ENCODE assay signal across 8 cellular contexts in the genomic region with DNA sequence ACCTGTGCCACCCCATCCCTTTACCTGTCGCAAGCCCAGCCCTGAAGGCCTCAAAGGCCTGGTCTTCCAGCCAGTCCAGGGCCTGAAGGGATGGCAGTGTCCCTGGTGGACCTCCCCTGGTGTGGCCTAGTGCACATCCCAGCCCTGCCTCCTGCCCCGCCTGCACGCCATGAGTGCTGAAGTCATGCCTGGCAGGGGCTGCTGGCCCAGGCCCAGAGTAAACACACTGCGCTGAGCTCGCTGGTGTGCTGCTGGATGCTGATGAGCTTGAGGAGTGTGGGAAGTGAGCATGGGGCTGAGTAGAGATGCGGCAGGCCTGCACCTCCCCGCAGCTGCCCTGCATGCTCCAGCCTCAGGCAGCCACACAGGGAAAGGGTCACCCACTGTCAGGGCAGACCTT. TPM values are rescaled to one million over a fixed set of nuclear protein-coding genes. Genes with fewer than 3 reads are reported as not detected.
DNase-seq lines count a peak whose midpoint lies in the region; ATAC-seq, FAIRE-seq and TF ChIP-seq lines count a peak whose summit lies in the region.

No MANE protein-coding gene starts in this region.

- no peaks in the 10 kb centered on the region for H3K36me3 ChIP-seq in astrocyte (ENCODE audit: insufficient read depth, low read length)
- no peaks in the 10 kb centered on the region for H3K36me3 ChIP-seq in kidney (ENCODE audit: control insufficient read depth in 1 of 2, insufficient read depth in 2 of 2, low read length in 2 of 2)
- peaks cover 0 to 3% of the 10 kb centered on the region in 2 donors for H3K36me3 ChIP-seq in thyroid gland

- no peak for TF ChIP-seq POLR2A in thyroid gland (IDR thresholded peaks at IDR 0.05)

- no peaks in the 10 kb centered on the region for H3K9me3 ChIP-seq in astrocyte (ENCODE audit: insufficient read depth, low read depth, low read length)
- H3K9me3 ChIP-seq in kidney (ENCODE audit: control insufficient read depth in 1 of 2, low read length in 2 of 2) = no peaks in the 10 kb centered on the region
- no peaks in the 10 kb centered on the region for H3K9me3 ChIP-seq in thyroid gland

- no peak for ATAC-seq in effector memory CD8-positive, alpha-beta T cell (replicated peaks)

- FAIRE-seq in astrocyte (lab: Jason Lieb, UNC) (no peak), kidney (lab: Jason Lieb, UNC) (no peak)

- no peaks in the 10 kb centered on the region for H3K27me3 ChIP-seq in astrocyte (ENCODE audit: insufficient read depth, low read length)
- no peaks in the 10 kb centered on the region for H3K27me3 ChIP-seq in thyroid gland

- H3K4me3 ChIP-seq in astrocyte (ENCODE audit: insufficient read depth, low read depth, low read length) = no peak overlapping the region
- H3K4me3 ChIP-seq in kidney (ENCODE audit: low read length in 2 of 2) = no peak overlapping the region
- no peak overlapping the region for H3K4me3 ChIP-seq in thyroid gland (replicated peaks in 1 of 3)

- no peak overlapping the region for H3K4me3 Mint-ChIP-seq in astrocyte (ENCODE audit: unreplicated experiment)
- H3K4me3 Mint-ChIP-seq in activated CD4-positive, alpha-beta memory T cell treated with anti-CD3 and anti-CD28 coated beads for 36 hours = no peak overlapping the region
- no peak overlapping the region for H3K4me3 Mint-ChIP-seq in effector memory CD8-positive, alpha-beta T cell

- H4K20me1 ChIP-seq in astrocyte (ENCODE audit: insufficient read depth, low read length) = no peaks in the 10 kb centered on the region

- peaks cover 12% of the 10 kb centered on the region for H3K4me1 Mint-ChIP-seq in astrocyte (ENCODE audit: low read depth, unreplicated experiment)
- no peaks in the 10 kb centered on the region for H3K4me1 Mint-ChIP-seq in activated CD4-positive, alpha-beta memory T cell treated with anti-CD3 and anti-CD28 coated beads for 36 hours (ENCODE audit: low read depth)
- peaks cover under 1% of the 10 kb centered on the region in 2 donors for H3K4me1 Mint-ChIP-seq in effector memory CD8-positive, alpha-beta T cell (ENCODE audit: low read depth in 2 of 2)

- H3K9ac ChIP-seq in astrocyte (ENCODE audit: low read length) (no peak overlapping the region), kidney (ENCODE audit: low read length in 2 of 2) (no peak overlapping the region)

- peak; percentile 89 for DNase-seq in LHCN-M2 (ENCODE audit: low read depth)
- DNase-seq in astrocyte (ENCODE audit: low read depth) = peak; percentile 92
- DNase-seq in kidney = peak; percentile 94
- peak; percentile 86 to 94 for DNase-seq in thyroid gland
- no peak for DNase-seq in activated CD4-positive, alpha-beta memory T cell treated with anti-CD3 and anti-CD28 coated beads for 36 hours
- DNase-seq in SIG-M5 (lab: John Stamatoyannopoulos, UW) = no peak
- DNase-seq in effector memory CD8-positive, alpha-beta T cell = no peak
- DNase-seq in NCI-H524 treated with DMSO at 0.1 percent for 48 hours (lab: John Stamatoyannopoulos, UW) = no peak

- WGBS in thyroid gland, 2 donors = 35 to 52% methylated on average over 3 to 7 of the region's 7 CpGs

- intact Hi-C loops in kidney (cut with DNase I) (no loop called here), thyroid gland (cut with DNase I) (no loop called here)
- intact Hi-C loops in activated CD4-positive, alpha-beta memory T cell treated with anti-CD3 and anti-CD28 coated beads for 36 hours (cut with micrococcal nuclease) = no loop called here

- H3K79me2 ChIP-seq in astrocyte (ENCODE audit: insufficient read depth, low read length) = no peaks in the 10 kb centered on the region

- peak overlapping the region; percentile 5 for H3K4me2 ChIP-seq in astrocyte (ENCODE audit: low read length)

- H3K36me3 Mint-ChIP-seq in astrocyte (ENCODE audit: low read depth, unreplicated experiment) = peaks cover 17% of the 10 kb centered on the region
- no peaks in the 10 kb centered on the region for H3K36me3 Mint-ChIP-seq in activated CD4-positive, alpha-beta memory T cell treated with anti-CD3 and anti-CD28 coated beads for 36 hours
- H3K36me3 Mint-ChIP-seq in effector memory CD8-positive, alpha-beta T cell (ENCODE audit: insufficient read depth) = no peaks in the 10 kb centered on the region

- H3K27me3 Mint-ChIP-seq in astrocyte (ENCODE audit: low read depth, unreplicated experiment) = peaks cover 15% of the 10 kb centered on the region
- no peaks in the 10 kb centered on the region for H3K27me3 Mint-ChIP-seq in activated CD4-positive, alpha-beta memory T cell treated with anti-CD3 and anti-CD28 coated beads for 36 hours
- peaks cover 0 to 12% of the 10 kb centered on the region in 2 donors for H3K27me3 Mint-ChIP-seq in effector memory CD8-positive, alpha-beta T cell

- TF ChIP-seq CTCF in astrocyte (IDR thresholded peaks at IDR 0.05; ENCODE audit: insufficient read depth, low read depth, low read length) (no peak), kidney (IDR thresholded peaks at IDR 0.05; ENCODE audit: borderline replicate concordance, extremely low read depth, insufficient read depth) (no peak), thyroid gland (IDR thresholded peaks at IDR 0.05) (no peak)

- H3K4me1 ChIP-seq in astrocyte (ENCODE audit: insufficient read depth, low read length) (peaks cover 11% of the 10 kb centered on the region), kidney (ENCODE audit: control insufficient read depth in 1 of 2, insufficient read depth in 1 of 2, low read depth in 1 of 2, low read length in 2 of 2) (peaks cover 4 to 5% of the 10 kb centered on the region in 2 donors), thyroid gland (peaks cover 10 to 11% of the 10 kb centered on the region in 2 donors)

- H2AFZ ChIP-seq in astrocyte (ENCODE audit: low read depth, low read length) = no peak overlapping the region

- H3K27ac Mint-ChIP-seq in astrocyte (ENCODE audit: unreplicated experiment) = peak overlapping the region; percentile 47
- H3K27ac Mint-ChIP-seq in activated CD4-positive, alpha-beta memory T cell treated with anti-CD3 and anti-CD28 coated beads for 36 hours = no peak overlapping the region
- peak overlapping the region in 1 of 2 donors; percentile 23 for H3K27ac Mint-ChIP-seq in effector memory CD8-positive, alpha-beta T cell

- CTCF ChIA-PET in activated CD4-positive, alpha-beta memory T cell treated with anti-CD3 and anti-CD28 coated beads for 36 hours (lab: Charles Lee) = no interaction called here

- peaks cover 2% of the 10 kb centered on the region for H3K9me3 Mint-ChIP-seq in astrocyte (ENCODE audit: unreplicated experiment)
- no peaks in the 10 kb centered on the region for H3K9me3 Mint-ChIP-seq in activated CD4-positive, alpha-beta memory T cell treated with anti-CD3 and anti-CD28 coated beads for 36 hours
- H3K9me3 Mint-ChIP-seq in effector memory CD8-positive, alpha-beta T cell = no peaks in the 10 kb centered on the region

- POLR2A ChIA-PET in activated CD4-positive, alpha-beta memory T cell treated with anti-CD3 and anti-CD28 coated beads for 36 hours (lab: Charles Lee) = no interaction called here

- peak overlapping the region; percentile 32 for H3K27ac ChIP-seq in astrocyte (ENCODE audit: low read depth, low read length)
- H3K27ac ChIP-seq in kidney (ENCODE audit: low read depth in 2 of 2, low read length in 2 of 2) = no peak overlapping the region
- H3K27ac ChIP-seq in thyroid gland = no peak overlapping the region

RNA-seq across cellular contexts. Expression of gene HTRA1, which starts 43.2 kb away (rescaled TPM):
- total RNA-seq in LHCN-M2 (2014; rRNA removed) = 1,894 and 1,897 TPM in 2 replicates
- polyA plus RNA-seq in LHCN-M2 (2012) = 484 TPM
- total RNA-seq in astrocyte = 34.9 and 89.8 TPM in 2 replicates
- total RNA-seq in kidney = 86.0 TPM
- 345 TPM for polyA plus RNA-seq in kidney (ENCODE audit: insufficient read depth, low read depth, low replicate concordance)
- 10 to 100 TPM; 37.1 to 99.4 (median 68.2) TPM for total RNA-seq in thyroid gland
- total RNA-seq in activated CD4-positive, alpha-beta memory T cell treated with anti-CD3 and anti-CD28 coated beads for 36 hours = not detected

RNA-seq across cellular contexts. Expression of gene ARMS2, which starts 50.1 kb away (rescaled TPM):
- total RNA-seq in LHCN-M2 (2014; rRNA removed) (not detected in 2 replicates), astrocyte (not detected in 2 replicates), kidney (not detected), thyroid gland (not detected)
- 0.10 TPM for polyA plus RNA-seq in LHCN-M2 (2012)
- polyA plus RNA-seq in kidney (ENCODE audit: insufficient read depth, low read depth, low replicate concordance) = not detected
- total RNA-seq in activated CD4-positive, alpha-beta memory T cell treated with anti-CD3 and anti-CD28 coated beads for 36 hours = not detected

RNA-seq across cellular contexts. Expression of gene DMBT1, which starts 56.0 kb away (rescaled TPM):
- total RNA-seq in LHCN-M2 (2014; rRNA removed) (18.4 and 21.9 TPM in 2 replicates), astrocyte (not detected in 2 replicates), kidney (0.06 TPM), thyroid gland (under 1 TPM in 2 of 4 donors, not detected in 2; 0.10 to 0.13 TPM)
- 2.6 TPM for polyA plus RNA-seq in LHCN-M2 (2012)
- polyA plus RNA-seq in kidney (ENCODE audit: insufficient read depth, low read depth, low replicate concordance) = not detected
- total RNA-seq in activated CD4-positive, alpha-beta memory T cell treated with anti-CD3 and anti-CD28 coated beads for 36 hours = not detected

Comparison
In these comparisons a context has a peak if more than half of its experiments do, and no peak if none do; other contexts are left out.
1. DNase-seq: peak in LHCN-M2 (single experiment), astrocyte (single experiment), kidney (single experiment) and thyroid gland (2 of 2); none in activated CD4-positive, alpha-beta memory T cell treated with anti-CD3 and anti-CD28 coated beads for 36 hours (single experiment), SIG-M5 (single experiment), effector memory CD8-positive, alpha-beta T cell (0 of 3) and NCI-H524 treated with DMSO at 0.1 percent for 48 hours (single experiment).
2. RNA of gene HTRA1, which starts 43.2 kb away (total RNA-seq): 1,894 to 1,897 TPM in LHCN-M2, 86.0 TPM in kidney (single experiment), 37.1 to 99.4 TPM in thyroid gland and 34.9 to 89.8 TPM in astrocyte; not detected in activated CD4-positive, alpha-beta memory T cell treated with anti-CD3 and anti-CD28 coated beads for 36 hours; every median in the first group is over 10 times any median in the second.
3. RNA of gene DMBT1, which starts 56.0 kb away (total RNA-seq): 18.4 to 21.9 TPM in LHCN-M2; 0.10 to 0.13 TPM in thyroid gland, 0.06 TPM in kidney (single experiment), not detected in astrocyte and not detected in activated CD4-positive, alpha-beta memory T cell treated with anti-CD3 and anti-CD28 coated beads for 36 hours; every median in the first group is over 10 times any median in the second.